ENCODE assay signal across 1 cellular context in the genomic region with DNA sequence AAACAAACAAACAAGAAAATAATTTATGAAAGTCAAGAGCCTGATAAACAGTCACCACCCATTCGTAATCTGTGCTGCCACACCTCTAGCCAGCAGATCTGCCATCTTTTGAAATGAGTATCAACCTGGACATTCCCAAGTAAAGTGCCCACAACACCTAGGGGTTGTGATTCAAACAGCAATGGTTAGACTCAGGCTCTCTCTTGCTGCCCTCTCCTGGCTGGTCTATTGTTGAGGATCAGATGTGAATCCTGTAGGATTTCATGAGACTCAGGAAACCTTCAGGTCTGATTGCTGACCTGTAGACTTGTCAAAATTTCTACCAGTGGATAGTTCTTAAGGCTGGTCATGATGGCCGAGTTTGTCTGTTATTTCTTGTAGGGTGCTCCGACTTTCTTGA.
TF ChIP-seq lines count a peak whose summit lies in the region.

No MANE protein-coding gene starts in this region.

TF ChIP-seq in liver, 16 proteins besides CTCF, POLR2A, EP300 and RAD21 (continued from another document):
- TF ChIP-seq, protein P1, sequence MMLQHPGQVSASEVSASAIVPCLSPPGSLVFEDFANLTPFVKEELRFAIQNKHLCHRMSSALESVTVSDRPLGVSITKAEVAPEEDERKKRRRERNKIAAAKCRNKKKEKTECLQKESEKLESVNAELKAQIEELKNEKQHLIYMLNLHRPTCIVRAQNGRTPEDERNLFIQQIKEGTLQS (IDR thresholded peaks at IDR 0.05): no peak
